Comparison of ENCODE assay signal across 15 cellular contexts in genomic region chr6:34028691-34029360, GRCh38.
DNase-seq lines count a peak whose midpoint lies in the region; FAIRE-seq and TF ChIP-seq lines count a peak whose summit lies in the region.
"Had no signal": no experiment of that assay in that cellular context is flagged by ENCODE, and none has a peak within 500 bp of the region (broad histone marks: within the 10 kb centered on the region; RNA-seq: fewer than 3 reads in every experiment).

No MANE protein-coding gene starts in this region.

- peaks cover 0 to 3% of the 10 kb centered on the region in 2 donors for H3K9me3 ChIP-seq in neuronal stem cell (replicated peaks in 1 of 2; ENCODE audit: control insufficient read depth in 2 of 2, insufficient read depth in 1 of 2, low read depth in 1 of 2, low read length in 2 of 2)
- H3K9me3 ChIP-seq: BLaER1 had no signal

- peak overlapping the region; percentile 26 for H2BK5ac ChIP-seq in neuronal stem cell (ENCODE audit: low read length)

- no peak overlapping the region for H3K4ac ChIP-seq in neuronal stem cell (ENCODE audit: low read length)

- no peak overlapping the region for H3K4me2 ChIP-seq in neuronal stem cell (ENCODE audit: insufficient read depth, low read length, poor library complexity, severe bottlenecking)
- H3K4me2 ChIP-seq: BLaER1 had no signal

- no peak overlapping the region for H2AFZ ChIP-seq in neuronal stem cell (ENCODE audit: low read length)

- H2BK12ac ChIP-seq in neuronal stem cell (ENCODE audit: low read length): no peak overlapping the region

- peak overlapping the region; percentile 3 for H2BK15ac ChIP-seq in neuronal stem cell (ENCODE audit: low read length)

- H3K4me1 ChIP-seq in neuronal stem cell (ENCODE audit: control insufficient read depth in 2 of 2, insufficient read depth in 1 of 2, low read depth in 1 of 2, low read length in 2 of 2): peaks cover 0 to 2% of the 10 kb centered on the region in 2 donors

- no peak overlapping the region for H3K9ac ChIP-seq in neuronal stem cell (ENCODE audit: low read depth, low read length, poor library complexity)
- H3K9ac ChIP-seq: BLaER1 had no signal

- TF ChIP-seq POLR2A in lower leg skin (IDR thresholded peaks at IDR 0.05): no peak

- no peak overlapping the region for H3K27ac ChIP-seq in neuronal stem cell (replicated peaks; ENCODE audit: low read length)
- H3K27ac ChIP-seq: BLaER1 had no signal

- H3K14ac ChIP-seq in neuronal stem cell (ENCODE audit: low read length): no peak overlapping the region

- H2BK120ac ChIP-seq in neuronal stem cell (ENCODE audit: low read depth, low read length): no peak overlapping the region

- WGBS in neuronal stem cell (ENCODE audit: extremely low coverage in 2 of 2, insufficient read length in 2 of 2, insufficient replicate concordance in 1 of 2), 2 donors: no CpG with 5 or more reads among the region's 18 CpGs
- 86 to 91% methylated on average over 18 of the region's 18 CpGs for WGBS in lower leg skin, 2 donors

- TF ChIP-seq CTCF in lower leg skin (IDR thresholded peaks at IDR 0.05): no peak

- H3K79me1 ChIP-seq in neuronal stem cell (ENCODE audit: low read depth, low read length): no peaks in the 10 kb centered on the region

- H3K23ac ChIP-seq in neuronal stem cell (ENCODE audit: low read depth, low read length, poor library complexity): no peak overlapping the region

- no peak overlapping the region for H4K8ac ChIP-seq in neuronal stem cell (ENCODE audit: low read depth, low read length)

- FAIRE-seq in GM19239 (lab: Jason Lieb, UNC): no peak

- H3K4me3 ChIP-seq in neuronal stem cell (ENCODE audit: low read length in 2 of 2): no peak overlapping the region
- no peak overlapping the region for H3K4me3 ChIP-seq in lower leg skin (ENCODE audit: low read depth, poor library complexity, severe bottlenecking)
- H3K4me3 ChIP-seq: BLaER1 had no signal

- H2AK5ac ChIP-seq in neuronal stem cell (ENCODE audit: low read depth, low read length): peak overlapping the region; percentile 11

- no peaks in the 10 kb centered on the region for H3K27me3 ChIP-seq in neuronal stem cell (ENCODE audit: control insufficient read depth in 3 of 3, insufficient read depth in 3 of 3, low read depth in 1 of 3, low read length in 3 of 3)
- H3K27me3 ChIP-seq: BLaER1 had no signal

- H4K91ac ChIP-seq in neuronal stem cell (ENCODE audit: low read depth, low read length, poor library complexity): no peak overlapping the region

- intact Hi-C loops in lower leg skin (cut with DNase I; ENCODE audit: low total_unique reads): no loop called here

- peak overlapping the region; percentile 15 for H3K18ac ChIP-seq in neuronal stem cell (ENCODE audit: low read length)

- no peaks in the 10 kb centered on the region for H3K36me3 ChIP-seq in neuronal stem cell (replicated peaks in 1 of 2; ENCODE audit: control insufficient read depth in 2 of 2, insufficient read depth in 2 of 2, low read length in 2 of 2)
- H3K36me3 ChIP-seq: BLaER1 had no signal

- DNase-seq in D341Med (ENCODE audit: low spot score) (peak; percentile 53), NCI-H524 (lab: John Stamatoyannopoulos, UW) (peak; percentile 63 to 83), NCI-H82 treated with DMSO at 0.1 percent for 48 hours (lab: John Stamatoyannopoulos, UW; ENCODE audit: unreplicated experiment) (peak; percentile 88), neuronal stem cell (ENCODE audit: low spot score) (no peak), RPMI8226 (no peak), lower leg skin (ENCODE audit: low spot score in 2 of 2) (no peak), GM19239 (ENCODE audit: insufficient read length, low spot score) (no peak)
- DNase-seq: 8988T; CD4-positive, alpha-beta memory T cell; DMS79 treated with DMSO at 0.1 percent for 48 hours; GF-D8; GOT3; H7; HFFc6 had no signal

Comparison
In these comparisons a context has a peak if more than half of its experiments do, and no peak if none do; other contexts are left out.
1. DNase-seq: peak in D341Med (single experiment), NCI-H524 (2 of 2) and NCI-H82 treated with DMSO at 0.1 percent for 48 hours (single experiment); none in neuronal stem cell (single experiment), RPMI8226 (single experiment), lower leg skin (0 of 2) and GM19239 (single experiment).